Comparison of ENCODE assay signal across 1 cellular context in the genomic region with DNA sequence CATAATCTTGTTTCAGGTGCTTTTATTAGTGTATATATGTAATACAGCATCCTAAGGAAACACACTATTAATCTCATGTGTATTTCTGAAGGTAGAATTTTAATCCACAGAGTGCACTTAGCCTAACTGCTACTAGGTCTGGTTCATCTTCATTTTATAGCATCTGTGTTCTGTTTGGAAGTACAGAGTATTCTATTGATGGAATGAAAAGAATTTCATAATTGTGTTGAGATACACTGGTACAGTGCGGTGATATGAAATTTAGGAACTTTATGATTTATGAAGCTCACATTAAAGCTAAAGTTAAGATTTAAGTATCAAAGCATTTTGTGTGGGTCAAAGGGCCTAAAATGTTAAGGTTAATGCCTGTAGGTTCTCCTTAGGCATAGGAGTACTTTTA.
TF ChIP-seq lines count a peak whose summit lies in the region.

No MANE protein-coding gene starts in this region.

TF ChIP-seq in HepG2, 621 proteins besides CTCF, POLR2A, EP300 and RAD21 (continued from another document):
- TF ChIP-seq ZNF652 (CRISPR knock-in tag; IDR thresholded peaks at IDR 0.05; ENCODE audit: borderline replicate concordance, low read depth) (no peak), MIXL1 (CRISPR knock-in tag; IDR thresholded peaks at IDR 0.05) (no peak), HNF4G (IDR thresholded peaks at IDR 0.05; ENCODE audit: borderline replicate concordance, low read depth, low read length) (no peak), HNF4G (CRISPR knock-in tag; IDR thresholded peaks at IDR 0.05; ENCODE audit: borderline replicate concordance, low read depth) (no peak)
- TF ChIP-seq, protein P1, sequence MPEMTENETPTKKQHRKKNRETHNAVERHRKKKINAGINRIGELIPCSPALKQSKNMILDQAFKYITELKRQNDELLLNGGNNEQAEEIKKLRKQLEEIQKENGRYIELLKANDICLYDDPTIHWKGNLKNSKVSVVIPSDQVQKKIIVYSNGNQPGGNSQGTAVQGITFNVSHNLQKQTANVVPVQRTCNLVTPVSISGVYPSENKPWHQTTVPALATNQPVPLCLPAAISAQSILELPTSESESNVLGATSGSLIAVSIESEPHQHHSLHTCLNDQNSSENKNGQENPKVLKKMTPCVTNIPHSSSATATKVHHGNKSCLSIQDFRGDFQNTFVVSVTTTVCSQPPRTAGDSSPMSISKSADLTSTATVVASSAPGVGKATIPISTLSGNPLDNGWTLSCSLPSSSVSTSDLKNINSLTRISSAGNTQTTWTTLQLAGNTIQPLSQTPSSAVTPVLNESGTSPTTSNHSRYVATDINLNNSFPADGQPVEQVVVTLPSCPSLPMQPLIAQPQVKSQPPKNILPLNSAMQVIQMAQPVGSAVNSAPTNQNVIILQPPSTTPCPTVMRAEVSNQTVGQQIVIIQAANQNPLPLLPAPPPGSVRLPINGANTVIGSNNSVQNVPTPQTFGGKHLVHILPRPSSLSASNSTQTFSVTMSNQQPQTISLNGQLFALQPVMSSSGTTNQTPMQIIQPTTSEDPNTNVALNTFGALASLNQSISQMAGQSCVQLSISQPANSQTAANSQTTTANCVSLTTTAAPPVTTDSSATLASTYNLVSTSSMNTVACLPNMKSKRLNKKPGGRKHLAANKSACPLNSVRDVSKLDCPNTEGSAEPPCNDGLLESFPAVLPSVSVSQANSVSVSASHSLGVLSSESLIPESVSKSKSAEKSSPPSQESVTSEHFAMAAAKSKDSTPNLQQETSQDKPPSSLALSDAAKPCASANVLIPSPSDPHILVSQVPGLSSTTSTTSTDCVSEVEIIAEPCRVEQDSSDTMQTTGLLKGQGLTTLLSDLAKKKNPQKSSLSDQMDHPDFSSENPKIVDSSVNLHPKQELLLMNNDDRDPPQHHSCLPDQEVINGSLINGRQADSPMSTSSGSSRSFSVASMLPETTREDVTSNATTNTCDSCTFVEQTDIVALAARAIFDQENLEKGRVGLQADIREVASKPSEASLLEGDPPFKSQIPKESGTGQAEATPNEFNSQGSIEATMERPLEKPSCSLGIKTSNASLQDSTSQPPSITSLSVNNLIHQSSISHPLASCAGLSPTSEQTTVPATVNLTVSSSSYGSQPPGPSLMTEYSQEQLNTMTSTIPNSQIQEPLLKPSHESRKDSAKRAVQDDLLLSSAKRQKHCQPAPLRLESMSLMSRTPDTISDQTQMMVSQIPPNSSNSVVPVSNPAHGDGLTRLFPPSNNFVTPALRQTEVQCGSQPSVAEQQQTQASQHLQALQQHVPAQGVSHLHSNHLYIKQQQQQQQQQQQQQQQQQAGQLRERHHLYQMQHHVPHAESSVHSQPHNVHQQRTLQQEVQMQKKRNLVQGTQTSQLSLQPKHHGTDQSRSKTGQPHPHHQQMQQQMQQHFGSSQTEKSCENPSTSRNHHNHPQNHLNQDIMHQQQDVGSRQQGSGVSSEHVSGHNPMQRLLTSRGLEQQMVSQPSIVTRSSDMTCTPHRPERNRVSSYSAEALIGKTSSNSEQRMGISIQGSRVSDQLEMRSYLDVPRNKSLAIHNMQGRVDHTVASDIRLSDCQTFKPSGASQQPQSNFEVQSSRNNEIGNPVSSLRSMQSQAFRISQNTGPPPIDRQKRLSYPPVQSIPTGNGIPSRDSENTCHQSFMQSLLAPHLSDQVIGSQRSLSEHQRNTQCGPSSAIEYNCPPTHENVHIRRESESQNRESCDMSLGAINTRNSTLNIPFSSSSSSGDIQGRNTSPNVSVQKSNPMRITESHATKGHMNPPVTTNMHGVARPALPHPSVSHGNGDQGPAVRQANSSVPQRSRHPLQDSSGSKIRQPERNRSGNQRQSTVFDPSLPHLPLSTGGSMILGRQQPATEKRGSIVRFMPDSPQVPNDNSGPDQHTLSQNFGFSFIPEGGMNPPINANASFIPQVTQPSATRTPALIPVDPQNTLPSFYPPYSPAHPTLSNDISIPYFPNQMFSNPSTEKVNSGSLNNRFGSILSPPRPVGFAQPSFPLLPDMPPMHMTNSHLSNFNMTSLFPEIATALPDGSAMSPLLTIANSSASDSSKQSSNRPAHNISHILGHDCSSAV (CRISPR knock-in tag; IDR thresholded peaks at IDR 0.05; ENCODE audit: borderline replicate concordance): no peak
